In genomic region chr12:52038447-52038846, GRCh38 we compare ENCODE assay signal across 9 cellular contexts. TPM values are rescaled to one million over a fixed set of nuclear protein-coding genes. Genes with fewer than 3 reads are reported as not detected.
A peak's percentile ranks its signal among the peaks of the same experiment; 100 is the strongest.
DNase-seq lines count a peak whose midpoint lies in the region; TF ChIP-seq lines count a peak whose summit lies in the region.
"Had no signal": no experiment of that assay in that cellular context is flagged by ENCODE, and none has a peak within 500 bp of the region (broad histone marks: within the 10 kb centered on the region; RNA-seq: fewer than 3 reads in every experiment).

No MANE protein-coding gene starts in this region.

- peaks cover 29% of the 10 kb centered on the region for H3K36me3 Mint-ChIP-seq in Calu3 (ENCODE audit: insufficient read depth, unreplicated experiment)

- H3K4me2 ChIP-seq in PC-9 = peak overlapping the region; percentile 83

- peaks cover 1% of the 10 kb centered on the region for H3K4me1 ChIP-seq in PC-9 (replicated peaks; ENCODE audit: insufficient read depth)
- H3K4me1 ChIP-seq in esophagus squamous epithelium = peaks cover 12 to 58% (median 27%) of the 10 kb centered on the region in 3 donors
- peaks cover 0 to 60% (median 46%) of the 10 kb centered on the region in 4 donors for H3K4me1 ChIP-seq in sigmoid colon

- no peak for TF ChIP-seq EP300 in sigmoid colon (IDR thresholded peaks at IDR 0.05)

- intact Hi-C loops in Calu3 (cut with micrococcal nuclease; ENCODE audit: unreplicated experiment) = no loop called here
- intact Hi-C loops in PC-9 (cut with micrococcal nuclease; ENCODE audit: unreplicated experiment) = no loop called here
- intact Hi-C loops in esophagus squamous epithelium (cut with DNase I) = no loop called here
- intact Hi-C loops in sigmoid colon (cut with DNase I) = no loop called here

- POLR2A ChIA-PET in PC-9 (lab: Charles Lee; ENCODE audit: unreplicated experiment) = no interaction called here

- 75 to 83% methylated on average over 6 of the region's 6 CpGs for WGBS in esophagus squamous epithelium, 2 donors
- 82 to 85% methylated on average over 6 of the region's 6 CpGs for WGBS in sigmoid colon, 2 donors

- H3K27me3 ChIP-seq in PC-9 (ENCODE audit: insufficient read depth, low read depth) = no peaks in the 10 kb centered on the region; the same call in 1 of the 2 replicates
- peaks cover 0 to 32% (median 0%) of the 10 kb centered on the region in 4 donors for H3K27me3 ChIP-seq in esophagus squamous epithelium
- H3K27me3 ChIP-seq in sigmoid colon = no peaks in the 10 kb centered on the region

- H4K20me1 ChIP-seq in PC-9 (ENCODE audit: insufficient read depth) = no peaks in the 10 kb centered on the region

- H3F3A ChIP-seq in PC-9 (ENCODE audit: insufficient read depth, low read depth) = peaks cover 23% of the 10 kb centered on the region; the same call in 1 of the 2 replicates

- H3K4me3 ChIP-seq in PC-9 (no peak overlapping the region), esophagus squamous epithelium (peak overlapping the region in 1 of 4 donors; percentile 82), sigmoid colon (no peak overlapping the region)

- no peak for TF ChIP-seq CTCF in Calu3 (IDR thresholded peaks at IDR 0.05; ENCODE audit: unreplicated experiment)
- TF ChIP-seq CTCF in PC-9 (conservative IDR thresholded peaks at IDR 0.05) = no peak
- no peak for TF ChIP-seq CTCF in esophagus squamous epithelium (IDR thresholded peaks at IDR 0.05)
- no peak for TF ChIP-seq CTCF in sigmoid colon (IDR thresholded peaks at IDR 0.05)

- no peaks in the 10 kb centered on the region for H3K9me2 ChIP-seq in PC-9 (ENCODE audit: insufficient read depth)

- BruUV-seq in Calu3 (replicated peaks; lab: Mats Ljungman, UMichigan) (TSS peak; percentile 76), PC-9 (replicated peaks; lab: Mats Ljungman, UMichigan) (TSS peak; percentile 35)

- no peaks in the 10 kb centered on the region for H3K9me3 Mint-ChIP-seq in Calu3 (ENCODE audit: low read depth, unreplicated experiment)

- peak in 1 of 4 donors; percentile 8 for TF ChIP-seq POLR2A in esophagus squamous epithelium (IDR thresholded peaks at IDR 0.05)
- no peak for TF ChIP-seq POLR2A in sigmoid colon (IDR thresholded peaks at IDR 0.05)
- no peak for TF ChIP-seq POLR2A in erythroblast (IDR thresholded peaks at IDR 0.05; ENCODE audit: low read length)

- H3K36me3 ChIP-seq in PC-9 (ENCODE audit: low read depth) = no peaks in the 10 kb centered on the region
- H3K36me3 ChIP-seq in esophagus squamous epithelium = no peaks in the 10 kb centered on the region
- no peaks in the 10 kb centered on the region for H3K36me3 ChIP-seq in sigmoid colon

- no peak overlapping the region for H3K27ac ChIP-seq in PC-9
- H3K27ac ChIP-seq in esophagus squamous epithelium = peak overlapping the region in 3 of 4 donors; percentile 86 to 95 (median 86)
- H3K27ac ChIP-seq in sigmoid colon = peak overlapping the region; percentile 84 to 96 (median 90)

- H3K4me1 Mint-ChIP-seq in Calu3 (ENCODE audit: low read depth, unreplicated experiment) = no peaks in the 10 kb centered on the region

- DNase-seq in Calu3 (no peak), PC-9 (no peak), esophagus squamous epithelium (lab: John Stamatoyannopoulos, UW) (no peak), sigmoid colon (no peak), NCI-H526 treated with DMSO at 0.1 percent for 48 hours (lab: John Stamatoyannopoulos, UW) (no peak), middle frontal gyrus (ENCODE audit: extremely low spot score, low spot score) (no peak), erythroblast (lab: John Stamatoyannopoulos, UW) (no peak), NCI-H82 (lab: John Stamatoyannopoulos, UW) (no peak)
- DNase-seq: retina had no signal

- H3K9me3 ChIP-seq in PC-9 (ENCODE audit: insufficient read depth, low read depth) (no peaks in the 10 kb centered on the region), esophagus squamous epithelium (no peaks in the 10 kb centered on the region), sigmoid colon (no peaks in the 10 kb centered on the region)

- no peaks in the 10 kb centered on the region for H3K79me2 ChIP-seq in PC-9 (ENCODE audit: low read depth)

- H3K27ac Mint-ChIP-seq in Calu3 (ENCODE audit: unreplicated experiment) = no peak overlapping the region

- CTCF ChIA-PET in Calu3 (lab: Charles Lee) = interaction anchor here (1.0 kb wide), 1 partner anchor 13 kb away, joined by 3 read pairs; the partner anchor contains the start of gene NR4A1
- CTCF ChIA-PET in PC-9 (lab: Charles Lee) = no interaction called here

- no peak overlapping the region for H2AFZ ChIP-seq in PC-9

- H3K4me3 Mint-ChIP-seq in Calu3 (ENCODE audit: low read depth, unreplicated experiment) = peak overlapping the region; percentile 74

- no peaks in the 10 kb centered on the region for H3K27me3 Mint-ChIP-seq in Calu3 (ENCODE audit: unreplicated experiment)

RNA-seq across cellular contexts. Expression of gene NR4A1, which starts 12.8 kb away (rescaled TPM):
- total RNA-seq in Calu3 (2022) (18.0 and 18.9 TPM in 2 replicates), PC-9 (2021) (6.5 and 13.4 TPM in 2 replicates), esophagus squamous epithelium (10 to 100 TPM in 1 of 4 donors, 1 to 10 TPM in 3; 3.4 to 12.6 (median 5.6) TPM), sigmoid colon (100 to 1,000 TPM in 3 of 4 donors, 10 to 100 TPM in 1; 41.7 to 276 (median 167) TPM)
- polyA plus RNA-seq in sigmoid colon = 10 to 100 TPM; 31.2 to 65.9 (median 45.0) TPM

RNA-seq across cellular contexts. Expression of gene ATG101, which starts 31.3 kb away (rescaled TPM):
- total RNA-seq in Calu3 (2022) (32.8 and 35.0 TPM in 2 replicates), PC-9 (2021) (44.6 and 59.0 TPM in 2 replicates), esophagus squamous epithelium (10 to 100 TPM; 36.7 to 54.7 (median 40.4) TPM), sigmoid colon (10 to 100 TPM; 30.2 to 48.7 (median 38.2) TPM)
- 10 to 100 TPM; 58.9 to 64.5 (median 61.7) TPM for polyA plus RNA-seq in sigmoid colon

RNA-seq across cellular contexts. Expression of gene TAMALIN, which starts 31.7 kb away (rescaled TPM):
- 0.34 TPM in 1 of 2 replicates, not detected in the other for total RNA-seq in Calu3 (2022)
- 0.50 TPM in 1 of 2 replicates, not detected in the other for total RNA-seq in PC-9 (2021)
- 10 to 100 TPM in 1 of 4 donors, 1 to 10 TPM in 3; 1.7 to 10.7 (median 3.6) TPM for total RNA-seq in esophagus squamous epithelium
- total RNA-seq in sigmoid colon = 10 to 100 TPM in 2 of 4 donors, 1 to 10 TPM in 2; 9.2 to 11.1 (median 10.1) TPM
- polyA plus RNA-seq in sigmoid colon = 10 to 100 TPM in 1 of 3 donors, 1 to 10 TPM in 2; 4.2 to 17.0 (median 4.9) TPM

RNA-seq across cellular contexts. Expression of gene SMIM41, which starts 41.1 kb away (rescaled TPM):
- total RNA-seq in Calu3 (2022) = not detected in 2 replicates
- 0.28 TPM in 1 of 2 replicates, not detected in the other for total RNA-seq in PC-9 (2021)
- total RNA-seq in esophagus squamous epithelium = 1 to 10 TPM in 2 of 4 donors, under 1 TPM in 1, not detected in 1; 0.50 to 5.7 (median 1.8) TPM
- total RNA-seq in sigmoid colon = 1 to 10 TPM in 2 of 4 donors, under 1 TPM in 1, not detected in 1; 0.41 to 5.7 (median 1.2) TPM
- polyA plus RNA-seq in sigmoid colon = under 1 TPM in 1 of 3 donors, not detected in 2; 0.61 TPM
